Comparison of ENCODE assay signal across 26 cellular contexts in the genomic region with DNA sequence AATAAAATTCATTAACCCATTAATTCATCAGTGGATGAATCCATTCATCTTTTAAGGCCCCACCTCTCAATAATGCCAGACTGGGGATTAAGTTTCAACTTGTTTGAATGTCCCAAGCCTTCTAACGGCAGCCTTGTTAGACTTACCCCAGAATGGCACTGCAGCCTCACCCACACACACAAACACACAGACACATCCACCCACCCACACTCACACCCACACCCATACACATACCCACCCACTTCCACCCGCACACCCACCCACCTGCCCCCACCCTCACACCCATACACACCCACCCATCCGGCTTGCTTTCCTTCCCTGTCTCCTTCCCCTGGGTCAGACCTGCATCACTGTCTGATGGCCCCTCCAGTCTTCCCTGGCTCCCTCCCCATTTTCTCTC.
DNase-seq lines count a peak whose midpoint lies in the region; ATAC-seq and TF ChIP-seq lines count a peak whose summit lies in the region.
"Had no signal": no experiment of that assay in that cellular context is flagged by ENCODE, and none has a peak within 500 bp of the region (broad histone marks: within the 10 kb centered on the region; RNA-seq: fewer than 3 reads in every experiment).

No MANE protein-coding gene starts in this region.

- peaks cover 7% of the 10 kb centered on the region for H3K4me1 Mint-ChIP-seq in stimulated activated memory B cell treated with anti-CD40 and anti-IgM and Interleukin-4, amounts not matched to agents 10 μg/mL and 1 μg/mL and 100 μg/mL, for 72 hours
- H3K4me1 Mint-ChIP-seq in activated naive CD4-positive, alpha-beta T cell treated with anti-CD3 and anti-CD28 coated beads for 36 hours (ENCODE audit: low read depth) = peaks cover 13% of the 10 kb centered on the region
- H3K4me1 Mint-ChIP-seq: memory B cell had no signal

- H3K4me1 ChIP-seq in HEK293 (ENCODE audit: control insufficient read depth, insufficient read depth, low read length) (peaks cover 9% of the 10 kb centered on the region; the same call in 1 of the 2 replicates), ascending aorta (peaks cover 12 to 59% of the 10 kb centered on the region in 2 donors), muscle layer of colon (ENCODE audit: insufficient read depth, low read length) (peaks cover 58% of the 10 kb centered on the region), HAP-1 (peaks cover 9% of the 10 kb centered on the region)
- H3K4me1 ChIP-seq: BLaER1 had no signal

- no peaks in the 10 kb centered on the region for H3K36me3 Mint-ChIP-seq in stimulated activated memory B cell treated with anti-CD40 and anti-IgM and Interleukin-4, amounts not matched to agents 10 μg/mL and 1 μg/mL and 100 μg/mL, for 72 hours
- no peaks in the 10 kb centered on the region for H3K36me3 Mint-ChIP-seq in activated naive CD4-positive, alpha-beta T cell treated with anti-CD3 and anti-CD28 coated beads for 36 hours (ENCODE audit: low read depth)
- H3K36me3 Mint-ChIP-seq: activated naive CD4-positive, alpha-beta T cell treated with anti-CD3 and anti-CD28 coated beads, Interleukin-2, amount 50 U/mL, for 72 hours had no signal

- H3K36me3 ChIP-seq in HEK293 (ENCODE audit: control insufficient read depth in 2 of 2, insufficient read depth in 1 of 2, low read length in 2 of 2) (no peaks in the 10 kb centered on the region), ascending aorta (peaks cover 0 to 10% of the 10 kb centered on the region in 2 donors), muscle layer of colon (ENCODE audit: insufficient read depth, low read length) (peaks cover 7% of the 10 kb centered on the region), HAP-1 (replicated peaks) (no peaks in the 10 kb centered on the region)

- no peak for DNase-seq in ascending aorta (ENCODE audit: low spot score in 2 of 2)
- DNase-seq in NCI-H446 treated with DMSO at 0.1 percent for 48 hours (lab: John Stamatoyannopoulos, UW) = no peak
- DNase-seq in HAP-1 (ENCODE audit: low spot score in 2 of 2) = no peak
- DNase-seq in activated naive CD4-positive, alpha-beta T cell treated with anti-CD3 and anti-CD28 coated beads for 36 hours = no peak
- DNase-seq: activated CD4-positive, alpha-beta T cell treated with anti-CD3 and anti-CD28 coated beads for 1 hour; activated CD8-positive, alpha-beta T cell treated with anti-CD3 and anti-CD28 coated beads for 36 hours; anterior cingulate cortex; COR-L47; GDM1; HCEC 1CT; hypothalamus; NCI-H146; NCI-H2107; NCI-H446; NCI-H82; nucleus accumbens; T-helper 1 cell; testis had no signal

- TF ChIP-seq CTCF in HEK293 (tag by site-specific recombination; IDR thresholded peaks at IDR 0.05) = no peak
- no peak for TF ChIP-seq CTCF in ascending aorta (IDR thresholded peaks at IDR 0.05)

- H3K4me3 Mint-ChIP-seq in stimulated activated memory B cell treated with anti-CD40 and anti-IgM and Interleukin-4, amounts not matched to agents 10 μg/mL and 1 μg/mL and 100 μg/mL, for 72 hours = no peak overlapping the region
- H3K4me3 Mint-ChIP-seq in activated naive CD4-positive, alpha-beta T cell treated with anti-CD3 and anti-CD28 coated beads for 36 hours = no peak overlapping the region
- H3K4me3 Mint-ChIP-seq: activated CD8-positive, alpha-beta T cell treated with anti-CD3 and anti-CD28 coated beads for 36 hours; activated T-helper 17 cell treated with anti-CD3 and anti-CD28 coated beads, Interleukin-2, amount 50 U/mL, for 72 hours; memory B cell had no signal

- POLR2A ChIA-PET in HEK293 (lab: Yijun Ruan, JAX) = no interaction called here

- H3K27me3 Mint-ChIP-seq in stimulated activated memory B cell treated with anti-CD40 and anti-IgM and Interleukin-4, amounts not matched to agents 10 μg/mL and 1 μg/mL and 100 μg/mL, for 72 hours = peaks cover 10% of the 10 kb centered on the region
- no peaks in the 10 kb centered on the region for H3K27me3 Mint-ChIP-seq in activated naive CD4-positive, alpha-beta T cell treated with anti-CD3 and anti-CD28 coated beads for 36 hours (ENCODE audit: low read depth)
- H3K27me3 Mint-ChIP-seq: activated CD8-positive, alpha-beta T cell treated with anti-CD3 and anti-CD28 coated beads for 36 hours; activated T-helper 17 cell treated with anti-CD3 and anti-CD28 coated beads, Interleukin-2, amount 50 U/mL, for 72 hours had no signal

- no peak overlapping the region for H3K27ac ChIP-seq in HEK293 (ENCODE audit: extremely low read depth, low read depth, low read length)
- H3K27ac ChIP-seq in ascending aorta = peak overlapping the region; percentile 86 to 94
- H3K27ac ChIP-seq in muscle layer of colon (ENCODE audit: low read depth, low read length) = peak overlapping the region; percentile 63
- H3K27ac ChIP-seq: BLaER1, RWPE1 had no signal

- no peaks in the 10 kb centered on the region for H3K9me3 ChIP-seq in HEK293 (ENCODE audit: control insufficient read depth, insufficient read depth, low read depth, low read length)
- peaks cover 0 to 4% of the 10 kb centered on the region in 2 donors for H3K9me3 ChIP-seq in ascending aorta
- H3K9me3 ChIP-seq in muscle layer of colon (ENCODE audit: low read length) = no peaks in the 10 kb centered on the region
- H3K9me3 ChIP-seq in HAP-1 = no peaks in the 10 kb centered on the region
- H3K9me3 ChIP-seq: testis had no signal

- no peak overlapping the region for H3K27ac Mint-ChIP-seq in stimulated activated memory B cell treated with anti-CD40 and anti-IgM and Interleukin-4, amounts not matched to agents 10 μg/mL and 1 μg/mL and 100 μg/mL, for 72 hours
- no peak overlapping the region for H3K27ac Mint-ChIP-seq in activated naive CD4-positive, alpha-beta T cell treated with anti-CD3 and anti-CD28 coated beads for 36 hours
- H3K27ac Mint-ChIP-seq: activated CD8-positive, alpha-beta T cell treated with anti-CD3 and anti-CD28 coated beads for 36 hours; activated T-helper 17 cell treated with anti-CD3 and anti-CD28 coated beads, Interleukin-2, amount 50 U/mL, for 72 hours; memory B cell had no signal

- H3K9me3 Mint-ChIP-seq in stimulated activated memory B cell treated with anti-CD40 and anti-IgM and Interleukin-4, amounts not matched to agents 10 μg/mL and 1 μg/mL and 100 μg/mL, for 72 hours = peaks cover 4% of the 10 kb centered on the region
- no peaks in the 10 kb centered on the region for H3K9me3 Mint-ChIP-seq in activated naive CD4-positive, alpha-beta T cell treated with anti-CD3 and anti-CD28 coated beads for 36 hours
- H3K9me3 Mint-ChIP-seq: activated CD8-positive, alpha-beta T cell treated with anti-CD3 and anti-CD28 coated beads for 36 hours; activated naive CD4-positive, alpha-beta T cell treated with anti-CD3 and anti-CD28 coated beads, Interleukin-2, amount 50 U/mL, for 72 hours; activated T-helper 17 cell treated with anti-CD3 and anti-CD28 coated beads, Interleukin-2, amount 50 U/mL, for 72 hours had no signal

- H3K27me3 ChIP-seq in ascending aorta = no peaks in the 10 kb centered on the region
- no peaks in the 10 kb centered on the region for H3K27me3 ChIP-seq in muscle layer of colon (ENCODE audit: control insufficient read depth in 1 of 2, insufficient read depth in 2 of 2, low read length in 2 of 2)
- H3K27me3 ChIP-seq in HAP-1 (ENCODE audit: low read depth) = no peaks in the 10 kb centered on the region
- H3K27me3 ChIP-seq: BLaER1, testis had no signal

- no peak overlapping the region for H3K9ac ChIP-seq in muscle layer of colon (ENCODE audit: low read length)
- H3K9ac ChIP-seq: BLaER1 had no signal

- CTCF ChIA-PET in HEK293 (lab: Yijun Ruan, JAX) = interaction anchor here (1.8 kb wide), 1 partner anchor 126 kb away, joined by 3 read pairs; no protein-coding TSS in a partner anchor
- CTCF ChIA-PET in activated naive CD4-positive, alpha-beta T cell treated with anti-CD3 and anti-CD28 coated beads for 36 hours (lab: Charles Lee) = no interaction called here

- H3K4me3 ChIP-seq in HEK293 (ENCODE audit: low read depth, low read length) (no peak overlapping the region), ascending aorta (no peak overlapping the region), muscle layer of colon (ENCODE audit: low read depth in 1 of 2, low read length in 2 of 2) (no peak overlapping the region), HAP-1 (no peak overlapping the region)
- H3K4me3 ChIP-seq: BLaER1, testis had no signal

- intact Hi-C loops in ascending aorta (cut with DNase I) = loop anchor here (10.0 kb wide), 1 partner anchor 1900 kb away; a partner anchor contains a TSS
- intact Hi-C loops in activated naive CD4-positive, alpha-beta T cell treated with anti-CD3 and anti-CD28 coated beads for 36 hours (cut with micrococcal nuclease) = no loop called here

- in situ Hi-C loops in HAP-1 (cut with MboI; ENCODE audit: low sequenced_read_pairs) = no loop called here

- peak; percentile 42 for ATAC-seq in stimulated activated memory B cell treated with anti-CD40 and anti-IgM and Interleukin-4, amounts not matched to agents 10 μg/mL and 1 μg/mL and 100 μg/mL, for 72 hours
- ATAC-seq: activated CD8-positive, alpha-beta T cell treated with anti-CD3 and anti-CD28 coated beads for 36 hours; activated naive CD4-positive, alpha-beta T cell treated with anti-CD3 and anti-CD28 coated beads, Interleukin-2, amount 50 U/mL, for 72 hours; activated T-helper 17 cell treated with anti-CD3 and anti-CD28 coated beads, Interleukin-2, amount 50 U/mL, for 72 hours had no signal

TF ChIP-seq in HEK293, 187 proteins besides CTCF, POLR2A, EP300 and RAD21:
- TF ChIP-seq EGR2 (tag by site-specific recombination; IDR thresholded peaks at IDR 0.05; ENCODE audit: low read depth) (peak; percentile 76), KLF1 (tag by site-specific recombination; IDR thresholded peaks at IDR 0.05) (peak; percentile 91), ZFHX2 (tag by site-specific recombination; conservative IDR thresholded peaks at IDR 0.05) (peak; percentile 83), ZNF777 (tag by site-specific recombination; IDR thresholded peaks at IDR 0.05; ENCODE audit: borderline replicate concordance) (no peak), TCF7L2 (IDR thresholded peaks at IDR 0.05; ENCODE audit: borderline replicate concordance, low read depth, low read length) (no peak)
